In genomic region chr17:30556374-30557332, GRCh38 we compare ENCODE assay signal across 25 cellular contexts.
A peak's percentile ranks its signal among the peaks of the same experiment; 100 is the strongest.
DNase-seq lines count a peak whose midpoint lies in the region; ATAC-seq, FAIRE-seq and TF ChIP-seq lines count a peak whose summit lies in the region.
"Had no signal": no experiment of that assay in that cellular context is flagged by ENCODE, and none has a peak within 500 bp of the region (broad histone marks: within the 10 kb centered on the region; RNA-seq: fewer than 3 reads in every experiment).

No MANE protein-coding gene starts in this region.

- TF ChIP-seq RAD21 in H1 (IDR thresholded peaks at IDR 0.05 in 1 of 2, conservative IDR thresholded peaks at IDR 0.05 in 1 of 2; ENCODE audit: low read depth in 2 of 2, low read length in 2 of 2), result no peak

- H3K9me3 Mint-ChIP-seq in progenitor cell of endocrine pancreas (ENCODE audit: low read depth), result no peaks in the 10 kb centered on the region
- H3K9me3 Mint-ChIP-seq: HFFc6 had no signal

- H3K9me3 ChIP-seq in right atrium auricular region (no peaks in the 10 kb centered on the region), H1 (ENCODE audit: insufficient read depth in 2 of 2, low read depth in 1 of 2, low read length in 1 of 2) (no peaks in the 10 kb centered on the region), upper lobe of right lung (no peaks in the 10 kb centered on the region)
- H3K9me3 ChIP-seq: A549, Peyer's patch, SJSA1 had no signal

- H3K27me3 ChIP-seq in right atrium auricular region (no peaks in the 10 kb centered on the region), H1 (replicated peaks in 1 of 4; ENCODE audit: control insufficient read depth in 3 of 4, extremely low read depth in 1 of 4, insufficient read depth in 3 of 4, low read length in 3 of 4) (no peaks in the 10 kb centered on the region), upper lobe of right lung (no peaks in the 10 kb centered on the region)
- H3K27me3 ChIP-seq: Peyer's patch, SJSA1 had no signal

- H2AFZ ChIP-seq in H1 (ENCODE audit: low read length), result no peak overlapping the region

- H4K5ac ChIP-seq in H1 (ENCODE audit: insufficient read length, low read depth, low read length), result no peak overlapping the region

- TF ChIP-seq POLR2A in H1 (IDR thresholded peaks at IDR 0.05; ENCODE audit: control extremely low read depth in 1 of 2, low read depth in 2 of 2, low read length in 2 of 2), result no peak

- H3K4ac ChIP-seq in H1 (replicated peaks; ENCODE audit: insufficient read length, low read depth, low read length), result no peak overlapping the region

- no peak overlapping the region; the same call in 1 of the 2 replicates for H2BK5ac ChIP-seq in H1 (ENCODE audit: low read depth, low read length)

- no peaks in the 10 kb centered on the region for H3K79me2 ChIP-seq in H1 (ENCODE audit: control insufficient read depth in 1 of 2, insufficient read depth in 2 of 2, low read length in 2 of 2)

- DNase-seq in right atrium auricular region (ENCODE audit: low spot score) (peak; percentile 36), cardiac septum (ENCODE audit: low spot score) (no peak), H1 (ENCODE audit: low read depth in 1 of 2, low spot score in 2 of 2) (peak in 1 of 2 experiments; percentile 41), mesenteric fat pad (ENCODE audit: low spot score) (peak; percentile 69), upper lobe of right lung (peak; percentile 48), DMS114 treated with DMSO at 0.1 percent for 48 hours (lab: John Stamatoyannopoulos, UW; ENCODE audit: unreplicated experiment) (no peak), progenitor cell of endocrine pancreas (ENCODE audit: low spot score, unreplicated experiment) (no peak)
- DNase-seq: DMS53, GDM1, H7, HFFc6, IMR-90, NCI-H1694, NCI-H2081, NCI-H2171, NCI-H345, NCI-H524, NCI-H82 had no signal

- no peak for TF ChIP-seq EP300 in H1 (IDR thresholded peaks at IDR 0.05; ENCODE audit: borderline replicate concordance in 1 of 2, low read depth in 2 of 2, low read length in 2 of 2)

- no peak overlapping the region for H3K18ac ChIP-seq in H1 (ENCODE audit: extremely low read depth, low read length)

- no peak overlapping the region for H3K23ac ChIP-seq in H1 (ENCODE audit: insufficient read length)

- H3K9ac ChIP-seq in H1 (replicated peaks in 1 of 4; ENCODE audit: extremely low read depth in 1 of 4, low read depth in 3 of 4, low read length in 3 of 4), result no peak overlapping the region

- H2AK5ac ChIP-seq in H1 (ENCODE audit: low read depth, low read length), result no peak overlapping the region

- H3K4me2 ChIP-seq in H1 (ENCODE audit: insufficient read depth in 1 of 2, low read depth in 2 of 2, low read length in 2 of 2), result no peak overlapping the region
- H3K4me2 ChIP-seq: A549 had no signal

- intact Hi-C loops in cardiac septum (cut with DNase I), result no loop called here
- intact Hi-C loops in upper lobe of right lung (cut with DNase I), result no loop called here

- H4K91ac ChIP-seq in H1 (replicated peaks; ENCODE audit: insufficient read length, low read length), result no peak overlapping the region

- WGBS in H1 (ENCODE audit: extremely low coverage in 1 of 2, insufficient coverage in 1 of 2, insufficient read length in 1 of 2, insufficient replicate concordance in 2 of 2, low coverage in 1 of 2, low lambda C conversion rate in 2 of 2, missing lambda C conversion rate in 1 of 2), 2 experiments, result 94% methylated on average over 26 of the region's 26 CpGs; no CpG with 5 or more reads in 1 of the 2 experiments

- H2BK120ac ChIP-seq in H1 (replicated peaks; ENCODE audit: low read depth, low read length), result no peak overlapping the region

- no peaks in the 10 kb centered on the region for H3K36me3 Mint-ChIP-seq in progenitor cell of endocrine pancreas (ENCODE audit: insufficient read depth)
- H3K36me3 Mint-ChIP-seq: CD14-positive monocyte had no signal

- CTCF ChIA-PET in H1 (lab: Charles Lee; ENCODE audit: partially characterized antibody), result interaction anchor here (0.9 to 3.1 kb wide), 10 partner anchors 11 to 284 kb away, joined by 3 to 15 read pairs (median 4); partner anchors contain the start of gene GOSR1

- no peaks in the 10 kb centered on the region for H3K23me2 ChIP-seq in H1 (ENCODE audit: low read depth, low read length)

- no peak overlapping the region for H2BK12ac ChIP-seq in H1 (ENCODE audit: low read depth, low read length)

- H4K8ac ChIP-seq in H1 (ENCODE audit: extremely low read depth, insufficient read depth, low read length), result peak overlapping the region; percentile 57; the same call in 1 of the 2 replicates

- H2BK20ac ChIP-seq in H1 (ENCODE audit: low read length), result no peak overlapping the region

- no peak for TF ChIP-seq CTCF in right atrium auricular region (IDR thresholded peaks at IDR 0.05)
- TF ChIP-seq CTCF in H1 (IDR thresholded peaks at IDR 0.05; ENCODE audit: control extremely low read depth in 1 of 3, insufficient read depth in 1 of 3, low read depth in 1 of 3, low read length in 3 of 3), result no peak
- TF ChIP-seq CTCF in upper lobe of right lung (IDR thresholded peaks at IDR 0.05), result no peak
- no peak for TF ChIP-seq CTCF in progenitor cell of endocrine pancreas (IDR thresholded peaks at IDR 0.05; ENCODE audit: unreplicated experiment)

- no peak overlapping the region for H3K27ac Mint-ChIP-seq in progenitor cell of endocrine pancreas
- H3K27ac Mint-ChIP-seq: HFFc6 had no signal

- no peak overlapping the region for H3K14ac ChIP-seq in H1 (ENCODE audit: insufficient read length)

- H3K56ac ChIP-seq in H1 (replicated peaks; ENCODE audit: insufficient read length, low read depth, low read length), result no peak overlapping the region

- no peak overlapping the region for H3K27ac ChIP-seq in right atrium auricular region
- no peak overlapping the region for H3K27ac ChIP-seq in H1 (ENCODE audit: low read depth, low read length)
- H3K27ac ChIP-seq in upper lobe of right lung, result no peak overlapping the region
- H3K27ac ChIP-seq: A549, Peyer's patch, SJSA1 had no signal

- no peaks in the 10 kb centered on the region for H3K79me1 ChIP-seq in H1 (ENCODE audit: low read depth, low read length)

- no peak overlapping the region for H2BK15ac ChIP-seq in H1 (ENCODE audit: low read length)

- POLR2A ChIA-PET in H1 (lab: Charles Lee; ENCODE audit: partially characterized antibody), result no interaction called here

- H4K20me1 ChIP-seq in H1 (replicated peaks in 1 of 2; ENCODE audit: control insufficient read depth in 1 of 2, insufficient read depth in 2 of 2, low read length in 2 of 2), result no peaks in the 10 kb centered on the region

- no peak overlapping the region for H3K4me3 Mint-ChIP-seq in progenitor cell of endocrine pancreas (ENCODE audit: low read depth)
- H3K4me3 Mint-ChIP-seq: B cell, CD14-positive monocyte, HFFc6 had no signal

- no peak overlapping the region for H3K4me3 ChIP-seq in right atrium auricular region
- no peak overlapping the region for H3K4me3 ChIP-seq in H1 (ENCODE audit: extremely low read depth in 1 of 4, insufficient read depth in 2 of 4, low read depth in 3 of 4, low read length in 4 of 4)
- H3K4me3 ChIP-seq in upper lobe of right lung, result no peak overlapping the region
- H3K4me3 ChIP-seq: A549, Peyer's patch, SJSA1 had no signal

- H3K4me1 ChIP-seq in right atrium auricular region (no peaks in the 10 kb centered on the region), H1 (replicated peaks in 1 of 4; ENCODE audit: control insufficient read depth in 3 of 4, insufficient read depth in 4 of 4, low read length in 3 of 4) (no peaks in the 10 kb centered on the region), upper lobe of right lung (no peaks in the 10 kb centered on the region)
- H3K4me1 ChIP-seq: A549, Peyer's patch, SJSA1 had no signal

- no peak for ATAC-seq in upper lobe of right lung
- no peak for ATAC-seq in HG02571 (IDR thresholded peaks at IDR 0.05; ENCODE audit: unreplicated experiment)

- no peaks in the 10 kb centered on the region for H3K4me1 Mint-ChIP-seq in progenitor cell of endocrine pancreas (ENCODE audit: low read depth)
- H3K4me1 Mint-ChIP-seq: CD14-positive monocyte had no signal

- FAIRE-seq in H1 (lab: Jason Lieb, UNC), result no peak
- FAIRE-seq: A549, GM18507 had no signal

- H3K36me3 ChIP-seq in right atrium auricular region (no peaks in the 10 kb centered on the region), H1 (ENCODE audit: control insufficient read depth in 2 of 4, insufficient read depth in 4 of 4, low read length in 3 of 4) (no peaks in the 10 kb centered on the region), upper lobe of right lung (no peaks in the 10 kb centered on the region)
- H3K36me3 ChIP-seq: Peyer's patch, SJSA1 had no signal

- H3K27me3 Mint-ChIP-seq in progenitor cell of endocrine pancreas, result peaks cover 2% of the 10 kb centered on the region
- H3K27me3 Mint-ChIP-seq: B cell had no signal

TF ChIP-seq in H1, 55 proteins besides CTCF, POLR2A, EP300 and RAD21:
- TF ChIP-seq RFX5 (IDR thresholded peaks at IDR 0.05; ENCODE audit: borderline replicate concordance, low read depth, low read length) (no peak), FOSL1 (IDR thresholded peaks at IDR 0.05; ENCODE audit: insufficient read depth, low read depth, low read length) (no peak), CHD1 (IDR thresholded peaks at IDR 0.05; ENCODE audit: low read depth, low read length) (no peak), CBX5 (IDR thresholded peaks at IDR 0.05; ENCODE audit: low read depth, low read length) (no peak), SAP30 (IDR thresholded peaks at IDR 0.05; ENCODE audit: insufficient read depth, insufficient replicate concordance, low read length) (no peak)
TF ChIP-seq in H1: peak in this region for 0.

Comparison
In these comparisons a context has a peak if more than half of its experiments do, and no peak if none do; other contexts are left out.
1. DNase-seq: peak in right atrium auricular region (single experiment), mesenteric fat pad (single experiment) and upper lobe of right lung (single experiment); none in cardiac septum (single experiment), DMS114 treated with DMSO at 0.1 percent for 48 hours (single experiment) and progenitor cell of endocrine pancreas (single experiment).